15 cellular contexts compared by ENCODE assay signal in the genomic region with DNA sequence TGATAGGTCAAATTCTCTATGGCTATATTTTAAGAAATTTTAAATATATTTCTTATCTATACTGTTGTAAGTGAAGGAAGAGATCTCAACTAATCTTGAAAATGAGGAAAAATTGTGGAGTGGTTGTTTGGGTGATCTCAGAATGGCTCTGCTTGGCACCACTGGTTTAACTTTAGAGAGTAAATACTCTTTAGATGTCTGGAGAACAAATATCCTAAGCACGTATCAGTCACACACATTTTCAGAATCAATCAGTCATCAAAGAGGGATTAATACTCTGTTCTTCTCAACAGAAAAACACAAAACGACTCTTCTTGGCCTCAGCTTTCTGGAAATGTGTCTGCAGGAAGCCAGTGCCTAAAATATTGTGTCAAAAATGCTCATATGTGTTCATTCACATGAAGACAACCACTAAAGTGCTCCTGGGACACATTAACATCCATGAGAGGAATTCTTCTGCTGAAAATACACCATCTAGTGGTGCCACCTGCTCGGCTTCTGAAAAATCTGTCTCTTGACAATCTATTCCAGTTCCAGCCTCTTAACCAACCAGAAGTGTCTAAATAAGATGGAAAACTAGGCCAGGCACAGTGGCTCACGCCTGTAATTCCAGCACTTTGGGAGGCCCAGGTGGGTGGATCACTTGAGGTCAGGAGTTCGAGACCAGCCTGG.
DNase-seq lines count a peak whose midpoint lies in the region; ATAC-seq, FAIRE-seq and TF ChIP-seq lines count a peak whose summit lies in the region.
"Had no signal": no experiment of that assay in that cellular context is flagged by ENCODE, and none has a peak within 500 bp of the region (broad histone marks: within the 10 kb centered on the region; RNA-seq: fewer than 3 reads in every experiment).

No MANE protein-coding gene starts in this region.

- no peak overlapping the region for H3K27ac Mint-ChIP-seq in GM23338
- H3K27ac Mint-ChIP-seq: natural killer cell treated with Interleukin-12 subunit alpha and Interleukin-12 subunit beta and Interleukin-15 and Interleukin-18, amount 100 ng/mL, for 72 hours had no signal

- H3K36me3 Mint-ChIP-seq in GM23338 (ENCODE audit: low read depth) = no peaks in the 10 kb centered on the region
- H3K36me3 Mint-ChIP-seq: natural killer cell treated with Interleukin-12 subunit alpha and Interleukin-12 subunit beta and Interleukin-15 and Interleukin-18, amount 100 ng/mL, for 72 hours had no signal

- H3K79me2 ChIP-seq in GM23338 (replicated peaks; ENCODE audit: insufficient read depth) = no peaks in the 10 kb centered on the region

- H3K4me2 ChIP-seq in GM23338 = no peak overlapping the region

- DNase-seq in GM23338 (ENCODE audit: low spot score) = peak; percentile 27
- DNase-seq in left lobe of liver (ENCODE audit: low spot score) = peak; percentile 45
- no peak for DNase-seq in NAMALWA (ENCODE audit: low spot score)
- no peak for DNase-seq in urothelium cell line (ENCODE audit: low spot score)
- no peak for DNase-seq in D721Med (ENCODE audit: insufficient read length, low spot score)
- DNase-seq: activated CD4-positive, CD25-positive, alpha-beta regulatory T cell treated with anti-CD3 and anti-CD28 coated beads, Interleukin-2, amount 50 U/mL, for 72 hours; activated T-cell treated with anti-CD3 and anti-CD28 coated beads, Interleukin-2, amount 50 U/mL, for 1 hour; effector CD8-positive, alpha-beta T cell; H7; MM.1S; NCI-H526 treated with DMSO at 0.1 percent for 48 hours had no signal

- TF ChIP-seq CTCF in C4-2B (conservative IDR thresholded peaks at IDR 0.05) = peak; percentile 24
- peak; percentile 33 to 48; a peak in 2 of 4 replicates for TF ChIP-seq CTCF in GM23338 (conservative IDR thresholded peaks at IDR 0.05; ENCODE audit: low read depth in 2 of 2)
- TF ChIP-seq CTCF in VCaP (conservative IDR thresholded peaks at IDR 0.05) = peak; percentile 64
- TF ChIP-seq CTCF in D721Med (IDR thresholded peaks at IDR 0.05; ENCODE audit: insufficient read depth, missing control alignments) = no peak

- no peak for FAIRE-seq in urothelium cell line (lab: Jason Lieb, UNC)
- FAIRE-seq in D721Med (lab: Jason Lieb, UNC) = no peak

- H3K36me3 ChIP-seq in GM23338 (ENCODE audit: insufficient read depth) = no peaks in the 10 kb centered on the region
- H3K36me3 ChIP-seq: gastroesophageal sphincter had no signal

- H4K20me1 ChIP-seq in GM23338 (replicated peaks; ENCODE audit: insufficient read depth) = no peaks in the 10 kb centered on the region

- no peak overlapping the region for H3K4me3 Mint-ChIP-seq in GM23338
- H3K4me3 Mint-ChIP-seq: natural killer cell treated with Interleukin-12 subunit alpha and Interleukin-12 subunit beta and Interleukin-15 and Interleukin-18, amount 100 ng/mL, for 72 hours had no signal

- H3K27ac ChIP-seq in C4-2B (no peak overlapping the region), GM23338 (ENCODE audit: low read depth) (no peak overlapping the region), VCaP (no peak overlapping the region)
- H3K27ac ChIP-seq: gastroesophageal sphincter had no signal

- H3K9me2 ChIP-seq in GM23338 (ENCODE audit: insufficient read depth) = no peaks in the 10 kb centered on the region; the same call in 1 of the 2 replicates

- H3K27me3 Mint-ChIP-seq in GM23338 (ENCODE audit: insufficient read depth, low read depth, poor library complexity) = peaks cover 4% of the 10 kb centered on the region
- H3K27me3 Mint-ChIP-seq: natural killer cell treated with Interleukin-12 subunit alpha and Interleukin-12 subunit beta and Interleukin-15 and Interleukin-18, amount 100 ng/mL, for 72 hours had no signal

- no peaks in the 10 kb centered on the region for H3F3A ChIP-seq in GM23338 (replicated peaks; ENCODE audit: low read depth)

- H2AFZ ChIP-seq in GM23338 = no peak overlapping the region

- ATAC-seq in GM23338 (no peak), left lobe of liver (peak; percentile 98)
- ATAC-seq: gastroesophageal sphincter; natural killer cell treated with Interleukin-12 subunit alpha and Interleukin-12 subunit beta and Interleukin-15 and Interleukin-18, amount 100 ng/mL, for 72 hours had no signal

- peaks cover 11% of the 10 kb centered on the region for H3K4me1 Mint-ChIP-seq in GM23338

- no peak overlapping the region for H3K4me3 ChIP-seq in GM23338
- H3K4me3 ChIP-seq: gastroesophageal sphincter had no signal

- no peaks in the 10 kb centered on the region for H3K27me3 ChIP-seq in GM23338 (ENCODE audit: insufficient read depth)
- H3K27me3 ChIP-seq: gastroesophageal sphincter had no signal

- no peaks in the 10 kb centered on the region for H3K9me3 Mint-ChIP-seq in GM23338

- H3K4me1 ChIP-seq in GM23338 (ENCODE audit: insufficient read depth) = no peaks in the 10 kb centered on the region
- H3K4me1 ChIP-seq: gastroesophageal sphincter had no signal

TF ChIP-seq in GM23338, 12 proteins besides CTCF, POLR2A, EP300 and RAD21 (continues in another document):
- TF ChIP-seq EZH2phosphoT487 (IDR thresholded peaks at IDR 0.05; ENCODE audit: unreplicated experiment) (no peak), POLR2AphosphoS5 (IDR thresholded peaks at IDR 0.05; ENCODE audit: low read depth) (no peak), ZNF114 (CRISPR knock-in tag; IDR thresholded peaks at IDR 0.05) (no peak), CREB1 (CRISPR knock-in tag; IDR thresholded peaks at IDR 0.05; ENCODE audit: low read depth) (no peak), STAT1 (IDR thresholded peaks at IDR 0.05; ENCODE audit: unreplicated experiment) (no peak), ZNF331 (CRISPR knock-in tag; IDR thresholded peaks at IDR 0.05; ENCODE audit: low read depth) (no peak)
- TF ChIP-seq, protein P1, sequence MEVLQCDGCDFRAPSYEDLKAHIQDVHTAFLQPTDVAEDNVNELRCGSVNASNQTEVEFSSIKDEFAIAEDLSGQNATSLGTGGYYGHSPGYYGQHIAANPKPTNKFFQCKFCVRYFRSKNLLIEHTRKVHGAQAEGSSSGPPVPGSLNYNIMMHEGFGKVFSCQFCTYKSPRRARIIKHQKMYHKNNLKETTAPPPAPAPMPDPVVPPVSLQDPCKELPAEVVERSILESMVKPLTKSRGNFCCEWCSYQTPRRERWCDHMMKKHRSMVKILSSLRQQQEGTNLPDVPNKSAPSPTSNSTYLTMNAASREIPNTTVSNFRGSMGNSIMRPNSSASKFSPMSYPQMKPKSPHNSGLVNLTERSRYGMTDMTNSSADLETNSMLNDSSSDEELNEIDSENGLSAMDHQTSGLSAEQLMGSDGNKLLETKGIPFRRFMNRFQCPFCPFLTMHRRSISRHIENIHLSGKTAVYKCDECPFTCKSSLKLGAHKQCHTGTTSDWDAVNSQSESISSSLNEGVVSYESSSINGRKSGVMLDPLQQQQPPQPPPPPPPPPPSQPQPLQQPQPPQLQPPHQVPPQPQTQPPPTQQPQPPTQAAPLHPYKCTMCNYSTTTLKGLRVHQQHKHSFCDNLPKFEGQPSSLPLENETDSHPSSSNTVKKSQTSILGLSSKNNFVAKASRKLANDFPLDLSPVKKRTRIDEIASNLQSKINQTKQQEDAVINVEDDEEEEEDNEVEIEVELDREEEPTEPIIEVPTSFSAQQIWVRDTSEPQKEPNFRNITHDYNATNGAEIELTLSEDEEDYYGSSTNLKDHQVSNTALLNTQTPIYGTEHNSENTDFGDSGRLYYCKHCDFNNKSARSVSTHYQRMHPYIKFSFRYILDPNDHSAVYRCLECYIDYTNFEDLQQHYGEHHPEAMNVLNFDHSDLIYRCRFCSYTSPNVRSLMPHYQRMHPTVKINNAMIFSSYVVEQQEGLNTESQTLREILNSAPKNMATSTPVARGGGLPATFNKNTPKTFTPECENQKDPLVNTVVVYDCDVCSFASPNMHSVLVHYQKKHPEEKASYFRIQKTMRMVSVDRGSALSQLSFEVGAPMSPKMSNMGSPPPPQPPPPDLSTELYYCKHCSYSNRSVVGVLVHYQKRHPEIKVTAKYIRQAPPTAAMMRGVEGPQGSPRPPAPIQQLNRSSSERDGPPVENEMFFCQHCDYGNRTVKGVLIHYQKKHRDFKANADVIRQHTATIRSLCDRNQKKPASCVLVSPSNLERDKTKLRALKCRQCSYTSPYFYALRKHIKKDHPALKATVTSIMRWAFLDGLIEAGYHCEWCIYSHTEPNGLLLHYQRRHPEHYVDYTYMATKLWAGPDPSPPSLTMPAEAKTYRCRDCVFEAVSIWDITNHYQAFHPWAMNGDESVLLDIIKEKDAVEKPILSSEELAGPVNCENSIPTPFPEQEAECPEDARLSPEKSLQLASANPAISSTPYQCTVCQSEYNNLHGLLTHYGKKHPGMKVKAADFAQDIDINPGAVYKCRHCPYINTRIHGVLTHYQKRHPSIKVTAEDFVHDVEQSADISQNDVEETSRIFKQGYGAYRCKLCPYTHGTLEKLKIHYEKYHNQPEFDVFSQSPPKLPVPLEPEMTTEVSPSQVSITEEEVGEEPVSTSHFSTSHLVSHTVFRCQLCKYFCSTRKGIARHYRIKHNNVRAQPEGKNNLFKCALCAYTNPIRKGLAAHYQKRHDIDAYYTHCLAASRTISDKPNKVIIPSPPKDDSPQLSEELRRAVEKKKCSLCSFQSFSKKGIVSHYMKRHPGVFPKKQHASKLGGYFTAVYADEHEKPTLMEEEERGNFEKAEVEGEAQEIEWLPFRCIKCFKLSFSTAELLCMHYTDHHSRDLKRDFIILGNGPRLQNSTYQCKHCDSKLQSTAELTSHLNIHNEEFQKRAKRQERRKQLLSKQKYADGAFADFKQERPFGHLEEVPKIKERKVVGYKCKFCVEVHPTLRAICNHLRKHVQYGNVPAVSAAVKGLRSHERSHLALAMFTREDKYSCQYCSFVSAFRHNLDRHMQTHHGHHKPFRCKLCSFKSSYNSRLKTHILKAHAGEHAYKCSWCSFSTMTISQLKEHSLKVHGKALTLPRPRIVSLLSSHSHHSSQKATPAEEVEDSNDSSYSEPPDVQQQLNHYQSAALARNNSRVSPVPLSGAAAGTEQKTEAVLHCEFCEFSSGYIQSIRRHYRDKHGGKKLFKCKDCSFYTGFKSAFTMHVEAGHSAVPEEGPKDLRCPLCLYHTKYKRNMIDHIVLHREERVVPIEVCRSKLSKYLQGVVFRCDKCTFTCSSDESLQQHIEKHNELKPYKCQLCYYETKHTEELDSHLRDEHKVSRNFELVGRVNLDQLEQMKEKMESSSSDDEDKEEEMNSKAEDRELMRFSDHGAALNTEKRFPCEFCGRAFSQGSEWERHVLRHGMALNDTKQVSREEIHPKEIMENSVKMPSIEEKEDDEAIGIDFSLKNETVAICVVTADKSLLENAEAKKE (CRISPR knock-in tag; IDR thresholded peaks at IDR 0.05) = no peak
- TF ChIP-seq, protein P2, sequence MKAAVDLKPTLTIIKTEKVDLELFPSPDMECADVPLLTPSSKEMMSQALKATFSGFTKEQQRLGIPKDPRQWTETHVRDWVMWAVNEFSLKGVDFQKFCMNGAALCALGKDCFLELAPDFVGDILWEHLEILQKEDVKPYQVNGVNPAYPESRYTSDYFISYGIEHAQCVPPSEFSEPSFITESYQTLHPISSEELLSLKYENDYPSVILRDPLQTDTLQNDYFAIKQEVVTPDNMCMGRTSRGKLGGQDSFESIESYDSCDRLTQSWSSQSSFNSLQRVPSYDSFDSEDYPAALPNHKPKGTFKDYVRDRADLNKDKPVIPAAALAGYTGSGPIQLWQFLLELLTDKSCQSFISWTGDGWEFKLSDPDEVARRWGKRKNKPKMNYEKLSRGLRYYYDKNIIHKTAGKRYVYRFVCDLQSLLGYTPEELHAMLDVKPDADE (IDR thresholded peaks at IDR 0.05) = no peak

Comparison
In these comparisons a context has a peak if more than half of its experiments do, and no peak if none do; other contexts are left out.
1. DNase-seq: peak in GM23338 (single experiment) and left lobe of liver (single experiment); none in NAMALWA (single experiment), urothelium cell line (single experiment) and D721Med (single experiment).